Comparison of ENCODE assay signal across 17 cellular contexts in genomic region chr20:35709269-35709668, GRCh38. TPM values are rescaled to one million over a fixed set of nuclear protein-coding genes. Genes with fewer than 3 reads are reported as not detected.
DNase-seq lines count a peak whose midpoint lies in the region; TF ChIP-seq lines count a peak whose summit lies in the region.
"Had no signal": no experiment of that assay in that cellular context is flagged by ENCODE, and none has a peak within 500 bp of the region (broad histone marks: within the 10 kb centered on the region; RNA-seq: fewer than 3 reads in every experiment).

No MANE protein-coding gene starts in this region.

- TF ChIP-seq CTCF in neural crest cell (conservative IDR thresholded peaks at IDR 0.05) = no peak

- H3K27ac ChIP-seq in HUES64 (ENCODE audit: low read depth, low read length) = peak overlapping the region; percentile 34; the same call in 1 of the 2 replicates
- H3K27ac ChIP-seq: ascending aorta had no signal

- WGBS in HUES64 = no CpG with 5 or more reads among the region's 1 CpG

- peak overlapping the region; percentile 39 for H3K27ac Mint-ChIP-seq in T-helper 1 cell treated with Interleukin-12 subunit alpha and Interleukin-12 subunit beta and Interleukin-4 antibody, amounts not matched to agents 30 μg/mL and 1 μg/mL, for 36 hours
- H3K27ac Mint-ChIP-seq in activated naive CD8-positive, alpha-beta T cell treated with anti-CD3 and anti-CD28 coated beads for 36 hours = peak overlapping the region; percentile 63
- no peak overlapping the region for H3K27ac Mint-ChIP-seq in neural crest cell (ENCODE audit: unreplicated experiment)
- H3K27ac Mint-ChIP-seq: dendritic cell treated with granulocyte-macrophage colony-stimulating factor and Interleukin-4, amounts not matched to agents 40 ng/mL and 50 ng/mL, for 4 days had no signal

- H3K4me3 Mint-ChIP-seq in T-helper 1 cell treated with Interleukin-12 subunit alpha and Interleukin-12 subunit beta and Interleukin-4 antibody, amounts not matched to agents 30 μg/mL and 1 μg/mL, for 36 hours = no peak overlapping the region
- H3K4me3 Mint-ChIP-seq in activated naive CD8-positive, alpha-beta T cell treated with anti-CD3 and anti-CD28 coated beads for 36 hours = no peak overlapping the region
- H3K4me3 Mint-ChIP-seq in neural crest cell = peak overlapping the region; percentile 4
- H3K4me3 Mint-ChIP-seq: dendritic cell treated with granulocyte-macrophage colony-stimulating factor and Interleukin-4, amounts not matched to agents 40 ng/mL and 50 ng/mL, for 4 days had no signal

- no peaks in the 10 kb centered on the region for H3K4me1 ChIP-seq in HUES64 (ENCODE audit: insufficient read depth, low read length)

- H3K9ac ChIP-seq in HUES64 (ENCODE audit: low read depth, low read length) = no peak overlapping the region

- H3K9me3 ChIP-seq in HUES64 (ENCODE audit: insufficient read depth, low read depth, low read length) = no peaks in the 10 kb centered on the region
- H3K9me3 ChIP-seq: ascending aorta, tibial nerve had no signal

- no peak overlapping the region for H3K4me3 ChIP-seq in HUES64 (ENCODE audit: low read length)
- H3K4me3 ChIP-seq: ascending aorta, tibial nerve had no signal

- H3K27me3 Mint-ChIP-seq in T-helper 1 cell treated with Interleukin-12 subunit alpha and Interleukin-12 subunit beta and Interleukin-4 antibody, amounts not matched to agents 30 μg/mL and 1 μg/mL, for 36 hours (ENCODE audit: low read depth) = no peaks in the 10 kb centered on the region
- H3K27me3 Mint-ChIP-seq in activated naive CD8-positive, alpha-beta T cell treated with anti-CD3 and anti-CD28 coated beads for 36 hours = no peaks in the 10 kb centered on the region
- H3K27me3 Mint-ChIP-seq in neural crest cell (ENCODE audit: low read depth) = no peaks in the 10 kb centered on the region
- H3K27me3 Mint-ChIP-seq: CD4-positive, alpha-beta memory T cell; dendritic cell treated with granulocyte-macrophage colony-stimulating factor and Interleukin-4, amounts not matched to agents 40 ng/mL and 50 ng/mL, for 4 days had no signal

- H3K36me3 Mint-ChIP-seq in T-helper 1 cell treated with Interleukin-12 subunit alpha and Interleukin-12 subunit beta and Interleukin-4 antibody, amounts not matched to agents 30 μg/mL and 1 μg/mL, for 36 hours (ENCODE audit: low read depth) = peaks cover 50% of the 10 kb centered on the region
- peaks cover 44% of the 10 kb centered on the region for H3K36me3 Mint-ChIP-seq in activated naive CD8-positive, alpha-beta T cell treated with anti-CD3 and anti-CD28 coated beads for 36 hours
- H3K36me3 Mint-ChIP-seq in neural crest cell (ENCODE audit: low read depth) = peaks cover 14% of the 10 kb centered on the region

- no peaks in the 10 kb centered on the region for H3K27me3 ChIP-seq in HUES64 (ENCODE audit: insufficient read depth, low read length)
- H3K27me3 ChIP-seq: ascending aorta, tibial nerve had no signal

- H3K4me1 Mint-ChIP-seq in T-helper 1 cell treated with Interleukin-12 subunit alpha and Interleukin-12 subunit beta and Interleukin-4 antibody, amounts not matched to agents 30 μg/mL and 1 μg/mL, for 36 hours (ENCODE audit: low read depth) = peaks cover 29% of the 10 kb centered on the region
- peaks cover 44% of the 10 kb centered on the region for H3K4me1 Mint-ChIP-seq in activated naive CD8-positive, alpha-beta T cell treated with anti-CD3 and anti-CD28 coated beads for 36 hours
- H3K4me1 Mint-ChIP-seq in neural crest cell = peaks cover 31% of the 10 kb centered on the region

- H3K9me3 Mint-ChIP-seq in T-helper 1 cell treated with Interleukin-12 subunit alpha and Interleukin-12 subunit beta and Interleukin-4 antibody, amounts not matched to agents 30 μg/mL and 1 μg/mL, for 36 hours = no peaks in the 10 kb centered on the region
- no peaks in the 10 kb centered on the region for H3K9me3 Mint-ChIP-seq in activated naive CD8-positive, alpha-beta T cell treated with anti-CD3 and anti-CD28 coated beads for 36 hours
- H3K9me3 Mint-ChIP-seq in neural crest cell = no peaks in the 10 kb centered on the region
- H3K9me3 Mint-ChIP-seq: CD4-positive, alpha-beta memory T cell; dendritic cell treated with granulocyte-macrophage colony-stimulating factor and Interleukin-4, amounts not matched to agents 40 ng/mL and 50 ng/mL, for 4 days had no signal

- DNase-seq in T-helper 1 cell = no peak
- DNase-seq in activated naive CD8-positive, alpha-beta T cell treated with anti-CD3 and anti-CD28 coated beads for 36 hours = no peak
- no peak for DNase-seq in neural crest cell (ENCODE audit: low read depth, low spot score)
- no peak for DNase-seq in retina
- no peak for DNase-seq in NCI-H1048 (lab: John Stamatoyannopoulos, UW)
- DNase-seq in NCI-H1436 treated with DMSO at 0.1 percent for 48 hours (lab: John Stamatoyannopoulos, UW) = no peak
- DNase-seq: 8988T; CD4-positive, alpha-beta memory T cell; GF-D8; left cardiac atrium; NCI-H1417; NCI-H446 had no signal

- peaks cover 100% of the 10 kb centered on the region for H3K36me3 ChIP-seq in HUES64 (ENCODE audit: insufficient read depth, low read length)

RNA-seq across cellular contexts. Expression of gene ROMO1, which starts 10.1 kb away (rescaled TPM):
- polyA plus RNA-seq in HUES64 (2013, experiment 1 of 2) = 198 TPM
- polyA plus RNA-seq in HUES64 (2013, experiment 2 of 2) = 183 TPM
- total RNA-seq in activated naive CD8-positive, alpha-beta T cell treated with anti-CD3 and anti-CD28 coated beads for 36 hours = 100 to 1,000 TPM; 121 to 137 TPM
- total RNA-seq in neural crest cell = 151 and 158 TPM in 2 replicates

RNA-seq across cellular contexts. Expression of gene NFS1, which starts 10.1 kb away (rescaled TPM):
- 20.2 TPM for polyA plus RNA-seq in HUES64 (2013, experiment 1 of 2)
- 22.0 TPM for polyA plus RNA-seq in HUES64 (2013, experiment 2 of 2)
- 10 to 100 TPM; 37.2 to 38.2 TPM for total RNA-seq in activated naive CD8-positive, alpha-beta T cell treated with anti-CD3 and anti-CD28 coated beads for 36 hours
- total RNA-seq in neural crest cell = 19.4 and 21.3 TPM in 2 replicates

RNA-seq across cellular contexts. Expression of gene RBM39, which starts 32.8 kb away (rescaled TPM):
- polyA plus RNA-seq in HUES64 (2013, experiment 1 of 2) = 130 TPM
- 138 TPM for polyA plus RNA-seq in HUES64 (2013, experiment 2 of 2)
- 100 to 1,000 TPM; 330 to 349 TPM for total RNA-seq in activated naive CD8-positive, alpha-beta T cell treated with anti-CD3 and anti-CD28 coated beads for 36 hours
- 333 and 357 TPM in 2 replicates for total RNA-seq in neural crest cell

RNA-seq across cellular contexts. Expression of gene CPNE1, which starts 44.6 kb away (rescaled TPM):
- 186 TPM for polyA plus RNA-seq in HUES64 (2013, experiment 1 of 2)
- polyA plus RNA-seq in HUES64 (2013, experiment 2 of 2) = 211 TPM
- total RNA-seq in activated naive CD8-positive, alpha-beta T cell treated with anti-CD3 and anti-CD28 coated beads for 36 hours = 100 to 1,000 TPM; 290 to 304 TPM
- 236 and 245 TPM in 2 replicates for total RNA-seq in neural crest cell

RNA-seq across cellular contexts. Expression of gene RBM12, which starts 44.6 kb away (rescaled TPM):
- 84.8 TPM for polyA plus RNA-seq in HUES64 (2013, experiment 1 of 2)
- polyA plus RNA-seq in HUES64 (2013, experiment 2 of 2) = 106 TPM
- total RNA-seq in activated naive CD8-positive, alpha-beta T cell treated with anti-CD3 and anti-CD28 coated beads for 36 hours = 100 to 1,000 TPM; 161 to 169 TPM
- 189 and 191 TPM in 2 replicates for total RNA-seq in neural crest cell
